In the genomic region with DNA sequence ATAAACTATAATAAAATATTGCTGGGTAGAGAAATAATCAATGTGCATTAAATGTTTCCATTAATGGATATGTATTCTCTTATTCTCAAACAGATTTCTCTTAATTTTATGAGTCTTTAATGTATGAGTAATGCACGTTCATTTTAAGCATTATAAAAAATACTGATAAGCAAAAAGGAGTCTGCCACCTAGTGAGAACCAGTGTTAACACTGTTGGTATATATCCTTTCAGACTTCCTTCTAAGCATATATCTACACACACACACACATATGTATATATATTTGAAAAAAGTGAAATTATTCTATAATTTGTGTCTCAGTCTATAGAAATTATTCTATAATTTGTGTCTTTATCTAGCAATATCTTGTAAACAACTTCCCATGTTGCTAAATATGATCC, we compare ENCODE assay signal across 16 cellular contexts. TPM values are rescaled to one million over a fixed set of nuclear protein-coding genes. Genes with fewer than 3 reads are reported as not detected.
DNase-seq lines count a peak whose midpoint lies in the region; ATAC-seq, FAIRE-seq and TF ChIP-seq lines count a peak whose summit lies in the region.
"Had no signal": no experiment of that assay in that cellular context is flagged by ENCODE, and none has a peak within 500 bp of the region (broad histone marks: within the 10 kb centered on the region; RNA-seq: fewer than 3 reads in every experiment).

No MANE protein-coding gene starts in this region.

- H3K36me3 Mint-ChIP-seq in astrocyte (ENCODE audit: low read depth, unreplicated experiment) (peaks cover 3% of the 10 kb centered on the region), GM23338 (ENCODE audit: low read depth) (no peaks in the 10 kb centered on the region)
- H3K36me3 Mint-ChIP-seq: activated naive CD8-positive, alpha-beta T cell had no signal

- H4K20me1 ChIP-seq in astrocyte (ENCODE audit: insufficient read depth, low read length) (no peaks in the 10 kb centered on the region), GM23338 (replicated peaks; ENCODE audit: insufficient read depth) (no peaks in the 10 kb centered on the region)

- H3K27ac ChIP-seq in astrocyte (ENCODE audit: low read depth, low read length), result no peak overlapping the region
- H3K27ac ChIP-seq in kidney (ENCODE audit: low read depth in 2 of 2, low read length in 2 of 2), result no peak overlapping the region
- H3K27ac ChIP-seq in body of pancreas, result no peak overlapping the region
- H3K27ac ChIP-seq in GM23338 (ENCODE audit: low read depth), result no peak overlapping the region
- H3K27ac ChIP-seq: upper lobe of left lung had no signal

- no peaks in the 10 kb centered on the region for H3K9me2 ChIP-seq in GM23338 (ENCODE audit: insufficient read depth)

- WGBS in body of pancreas, 2 donors, result 27 to 34% methylated on average over 1 of the region's 1 CpG

- H3K4me1 Mint-ChIP-seq in astrocyte (ENCODE audit: low read depth, unreplicated experiment), result no peaks in the 10 kb centered on the region
- H3K4me1 Mint-ChIP-seq in GM23338, result no peaks in the 10 kb centered on the region
- H3K4me1 Mint-ChIP-seq: immature natural killer cell; stimulated activated effector memory CD8-positive, alpha-beta T cell treated with anti-CD3 and anti-CD28 coated beads, Interleukin-12 subunit alpha, Interleukin-12 subunit beta, amount 100 ng/mL, for 72 hours had no signal

- H3K27me3 ChIP-seq in astrocyte (ENCODE audit: insufficient read depth, low read length), result no peaks in the 10 kb centered on the region
- no peaks in the 10 kb centered on the region for H3K27me3 ChIP-seq in body of pancreas
- H3K27me3 ChIP-seq in GM23338 (ENCODE audit: insufficient read depth), result no peaks in the 10 kb centered on the region
- H3K27me3 ChIP-seq: upper lobe of left lung had no signal

- peak; percentile 89 for FAIRE-seq in astrocyte (lab: Jason Lieb, UNC)
- FAIRE-seq in kidney (lab: Jason Lieb, UNC), result peak; percentile 84

- no peak for TF ChIP-seq POLR2A in body of pancreas (IDR thresholded peaks at IDR 0.05)

- no peak for TF ChIP-seq CTCF in astrocyte (IDR thresholded peaks at IDR 0.05; ENCODE audit: insufficient read depth, low read depth, low read length)
- TF ChIP-seq CTCF in kidney (IDR thresholded peaks at IDR 0.05; ENCODE audit: borderline replicate concordance, extremely low read depth, insufficient read depth), result no peak
- no peak for TF ChIP-seq CTCF in body of pancreas (IDR thresholded peaks at IDR 0.05)
- no peak for TF ChIP-seq CTCF in GM23338 (conservative IDR thresholded peaks at IDR 0.05; ENCODE audit: low read depth in 2 of 2)

- H3K4me2 ChIP-seq in astrocyte (ENCODE audit: low read length) (no peak overlapping the region), GM23338 (no peak overlapping the region)

- no peak for ATAC-seq in body of pancreas
- no peak for ATAC-seq in GM23338
- ATAC-seq: stimulated activated effector memory CD8-positive, alpha-beta T cell treated with anti-CD3 and anti-CD28 coated beads, Interleukin-12 subunit alpha, Interleukin-12 subunit beta, amount 100 ng/mL, for 72 hours had no signal

- DNase-seq in DMS53 (lab: John Stamatoyannopoulos, UW) (peak; percentile 6), DMS53 treated with DMSO at 0.1 percent for 48 hours (lab: John Stamatoyannopoulos, UW; ENCODE audit: unreplicated experiment) (no peak), NAMALWA (ENCODE audit: low spot score) (peak; percentile 1), astrocyte (ENCODE audit: low read depth) (no peak), kidney (no peak), body of pancreas (no peak), GM23338 (ENCODE audit: low spot score) (no peak), NCI-H1105 treated with DMSO at 0.1 percent for 48 hours (lab: John Stamatoyannopoulos, UW) (no peak)
- DNase-seq: foreskin melanocyte, immature natural killer cell, NCI-H446, SHP77, upper lobe of left lung had no signal

- H3K4me3 Mint-ChIP-seq in astrocyte (ENCODE audit: unreplicated experiment), result no peak overlapping the region
- H3K4me3 Mint-ChIP-seq in GM23338, result no peak overlapping the region
- H3K4me3 Mint-ChIP-seq: activated naive CD8-positive, alpha-beta T cell; immature natural killer cell; stimulated activated effector memory CD8-positive, alpha-beta T cell treated with anti-CD3 and anti-CD28 coated beads, Interleukin-12 subunit alpha, Interleukin-12 subunit beta, amount 100 ng/mL, for 72 hours had no signal

- H3K79me2 ChIP-seq in astrocyte (ENCODE audit: insufficient read depth, low read length) (no peaks in the 10 kb centered on the region), GM23338 (replicated peaks; ENCODE audit: insufficient read depth) (no peaks in the 10 kb centered on the region)

- H2AFZ ChIP-seq in astrocyte (ENCODE audit: low read depth, low read length) (no peak overlapping the region), GM23338 (no peak overlapping the region)

- H3K27ac Mint-ChIP-seq in astrocyte (ENCODE audit: unreplicated experiment), result no peak overlapping the region
- no peak overlapping the region for H3K27ac Mint-ChIP-seq in GM23338
- H3K27ac Mint-ChIP-seq: activated naive CD8-positive, alpha-beta T cell; immature natural killer cell; progenitor cell of endocrine pancreas; stimulated activated effector memory CD8-positive, alpha-beta T cell treated with anti-CD3 and anti-CD28 coated beads, Interleukin-12 subunit alpha, Interleukin-12 subunit beta, amount 100 ng/mL, for 72 hours had no signal

- intact Hi-C loops in kidney (cut with DNase I) (no loop called here), body of pancreas (cut with DNase I) (no loop called here)

- H3K27me3 Mint-ChIP-seq in astrocyte (ENCODE audit: low read depth, unreplicated experiment) (no peaks in the 10 kb centered on the region), GM23338 (ENCODE audit: insufficient read depth, low read depth, poor library complexity) (no peaks in the 10 kb centered on the region)
- H3K27me3 Mint-ChIP-seq: activated naive CD8-positive, alpha-beta T cell; progenitor cell of endocrine pancreas had no signal

- no peaks in the 10 kb centered on the region for H3K9me3 Mint-ChIP-seq in astrocyte (ENCODE audit: unreplicated experiment)
- no peaks in the 10 kb centered on the region for H3K9me3 Mint-ChIP-seq in GM23338
- H3K9me3 Mint-ChIP-seq: immature natural killer cell; stimulated activated effector memory CD8-positive, alpha-beta T cell treated with anti-CD3 and anti-CD28 coated beads, Interleukin-12 subunit alpha, Interleukin-12 subunit beta, amount 100 ng/mL, for 72 hours had no signal

- no peaks in the 10 kb centered on the region for H3K9me3 ChIP-seq in astrocyte (ENCODE audit: insufficient read depth, low read depth, low read length)
- H3K9me3 ChIP-seq in kidney (ENCODE audit: control insufficient read depth in 1 of 2, low read length in 2 of 2), result no peaks in the 10 kb centered on the region
- H3K9me3 ChIP-seq in body of pancreas, result no peaks in the 10 kb centered on the region
- H3K9me3 ChIP-seq: upper lobe of left lung had no signal

- no peaks in the 10 kb centered on the region for H3F3A ChIP-seq in GM23338 (replicated peaks; ENCODE audit: low read depth)

- H3K9ac ChIP-seq in astrocyte (ENCODE audit: low read length) (no peak overlapping the region), kidney (ENCODE audit: low read length in 2 of 2) (no peak overlapping the region)

- H3K4me3 ChIP-seq in astrocyte (ENCODE audit: insufficient read depth, low read depth, low read length) (no peak overlapping the region), kidney (ENCODE audit: low read length in 2 of 2) (no peak overlapping the region), body of pancreas (no peak overlapping the region), GM23338 (no peak overlapping the region)
- H3K4me3 ChIP-seq: upper lobe of left lung had no signal

- H3K4me1 ChIP-seq in astrocyte (ENCODE audit: insufficient read depth, low read length) (no peaks in the 10 kb centered on the region), kidney (ENCODE audit: control insufficient read depth in 1 of 2, insufficient read depth in 1 of 2, low read depth in 1 of 2, low read length in 2 of 2) (no peaks in the 10 kb centered on the region), body of pancreas (no peaks in the 10 kb centered on the region), GM23338 (ENCODE audit: insufficient read depth) (no peaks in the 10 kb centered on the region)
- H3K4me1 ChIP-seq: upper lobe of left lung had no signal

- H3K36me3 ChIP-seq in astrocyte (ENCODE audit: insufficient read depth, low read length) (peaks cover 4% of the 10 kb centered on the region), kidney (ENCODE audit: control insufficient read depth in 1 of 2, insufficient read depth in 2 of 2, low read length in 2 of 2) (peaks cover 0 to 4% of the 10 kb centered on the region in 2 donors), body of pancreas (replicated peaks in 1 of 2; ENCODE audit: insufficient read depth in 1 of 2, low read depth in 2 of 2) (no peaks in the 10 kb centered on the region), GM23338 (ENCODE audit: insufficient read depth) (no peaks in the 10 kb centered on the region)

TF ChIP-seq in GM23338, 12 proteins besides CTCF, POLR2A, EP300 and RAD21 (continues in another document):
- TF ChIP-seq, protein P1, sequence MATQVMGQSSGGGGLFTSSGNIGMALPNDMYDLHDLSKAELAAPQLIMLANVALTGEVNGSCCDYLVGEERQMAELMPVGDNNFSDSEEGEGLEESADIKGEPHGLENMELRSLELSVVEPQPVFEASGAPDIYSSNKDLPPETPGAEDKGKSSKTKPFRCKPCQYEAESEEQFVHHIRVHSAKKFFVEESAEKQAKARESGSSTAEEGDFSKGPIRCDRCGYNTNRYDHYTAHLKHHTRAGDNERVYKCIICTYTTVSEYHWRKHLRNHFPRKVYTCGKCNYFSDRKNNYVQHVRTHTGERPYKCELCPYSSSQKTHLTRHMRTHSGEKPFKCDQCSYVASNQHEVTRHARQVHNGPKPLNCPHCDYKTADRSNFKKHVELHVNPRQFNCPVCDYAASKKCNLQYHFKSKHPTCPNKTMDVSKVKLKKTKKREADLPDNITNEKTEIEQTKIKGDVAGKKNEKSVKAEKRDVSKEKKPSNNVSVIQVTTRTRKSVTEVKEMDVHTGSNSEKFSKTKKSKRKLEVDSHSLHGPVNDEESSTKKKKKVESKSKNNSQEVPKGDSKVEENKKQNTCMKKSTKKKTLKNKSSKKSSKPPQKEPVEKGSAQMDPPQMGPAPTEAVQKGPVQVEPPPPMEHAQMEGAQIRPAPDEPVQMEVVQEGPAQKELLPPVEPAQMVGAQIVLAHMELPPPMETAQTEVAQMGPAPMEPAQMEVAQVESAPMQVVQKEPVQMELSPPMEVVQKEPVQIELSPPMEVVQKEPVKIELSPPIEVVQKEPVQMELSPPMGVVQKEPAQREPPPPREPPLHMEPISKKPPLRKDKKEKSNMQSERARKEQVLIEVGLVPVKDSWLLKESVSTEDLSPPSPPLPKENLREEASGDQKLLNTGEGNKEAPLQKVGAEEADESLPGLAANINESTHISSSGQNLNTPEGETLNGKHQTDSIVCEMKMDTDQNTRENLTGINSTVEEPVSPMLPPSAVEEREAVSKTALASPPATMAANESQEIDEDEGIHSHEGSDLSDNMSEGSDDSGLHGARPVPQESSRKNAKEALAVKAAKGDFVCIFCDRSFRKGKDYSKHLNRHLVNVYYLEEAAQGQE (IDR thresholded peaks at IDR 0.05; ENCODE audit: unreplicated experiment), result no peak

RNA-seq across cellular contexts. Expression of gene MTMR1, which starts 49.9 kb away (rescaled TPM):
- 14.9 and 18.6 TPM in 2 replicates for total RNA-seq in astrocyte
- 24.5 TPM for total RNA-seq in kidney
- polyA plus RNA-seq in kidney (ENCODE audit: insufficient read depth, low read depth, low replicate concordance), result 6.2 TPM
- 1 to 10 TPM; 7.6 to 9.1 TPM for total RNA-seq in body of pancreas
- total RNA-seq in GM23338 (2014; rRNA removed; shearing (Covaris generic)), result 18.3 and 19.1 TPM in 2 replicates
- 4.5 and 5.6 TPM in 2 replicates for polyA plus RNA-seq in GM23338 (2016; fragmentation: Nextera tagmentation; extraction: Ambion mirVana)

Comparison
In these comparisons a context has a peak if more than half of its experiments do, and no peak if none do; other contexts are left out.
1. DNase-seq: peak in DMS53 (single experiment) and NAMALWA (single experiment); none in DMS53 treated with DMSO at 0.1 percent for 48 hours (single experiment), astrocyte (single experiment), kidney (single experiment), body of pancreas (0 of 4), GM23338 (single experiment) and NCI-H1105 treated with DMSO at 0.1 percent for 48 hours (single experiment).